23 cellular contexts compared by ENCODE assay signal in genomic region chr9:16543225-16543624, GRCh38.
"Had no signal": no experiment of that assay in that cellular context is flagged by ENCODE, and none has a peak within 500 bp of the region (broad histone marks: within the 10 kb centered on the region; RNA-seq: fewer than 3 reads in every experiment).

No MANE protein-coding gene starts in this region.

- H3K27me3 ChIP-seq: esophagus squamous epithelium, neutrophil, pancreas, right lobe of liver, stomach, thyroid gland had no signal

- H3K4me1 ChIP-seq: esophagus squamous epithelium, pancreas, right lobe of liver, thyroid gland had no signal

- H3K36me3 Mint-ChIP-seq: naive thymus-derived CD4-positive, alpha-beta T cell; stimulated activated effector memory CD8-positive, alpha-beta T cell treated with anti-CD3 and anti-CD28 coated beads, Interleukin-12 subunit alpha, Interleukin-12 subunit beta, amount 100 ng/mL, for 72 hours had no signal

- H3K36me3 ChIP-seq: esophagus squamous epithelium, neutrophil, pancreas, right lobe of liver, stomach, thyroid gland had no signal

- H3K4me3 ChIP-seq: coronary artery, esophagus squamous epithelium, pancreas, right lobe of liver, smooth muscle cell, stomach, thyroid gland had no signal

- H3K9me3 ChIP-seq: esophagus squamous epithelium, neutrophil, pancreas, right lobe of liver, stomach, thyroid gland had no signal

- H3K9me3 Mint-ChIP-seq: nephron progenitor cell had no signal

- H3K4me3 Mint-ChIP-seq: naive thymus-derived CD4-positive, alpha-beta T cell; nephron progenitor cell; stimulated activated effector memory CD8-positive, alpha-beta T cell treated with anti-CD3 and anti-CD28 coated beads, Interleukin-12 subunit alpha, Interleukin-12 subunit beta, amount 100 ng/mL, for 72 hours had no signal

- H3K27ac ChIP-seq: coronary artery, esophagus squamous epithelium, neutrophil, pancreas, right lobe of liver, stomach, thyroid gland had no signal

- H3K4me1 Mint-ChIP-seq: stimulated activated effector memory CD8-positive, alpha-beta T cell treated with anti-CD3 and anti-CD28 coated beads, Interleukin-12 subunit alpha, Interleukin-12 subunit beta, amount 100 ng/mL, for 72 hours had no signal

- H3K27ac Mint-ChIP-seq: naive thymus-derived CD4-positive, alpha-beta T cell; nephron progenitor cell; progenitor cell of endocrine pancreas; stimulated activated effector memory CD8-positive, alpha-beta T cell treated with anti-CD3 and anti-CD28 coated beads, Interleukin-12 subunit alpha, Interleukin-12 subunit beta, amount 100 ng/mL, for 72 hours had no signal

- DNase-seq: effector memory CD4-positive, alpha-beta T cell; erythroblast; esophagus squamous epithelium; foreskin melanocyte; kidney; midbrain; naive thymus-derived CD4-positive, alpha-beta T cell; nephron progenitor cell; pancreas; right lobe of liver; stimulated activated CD4-positive, alpha-beta T cell treated with anti-CD3 and anti-CD28 coated beads, Interleukin-12 subunit alpha, Interleukin-12 subunit beta, amount 100 ng/mL, for 4 hours; stimulated activated CD4-positive, alpha-beta T cell treated with anti-CD3 and anti-CD28 coated beads, Interleukin-1b, Interleukin-23, amount 100 ng/mL, for 48 hours; stimulated activated CD4-positive, alpha-beta T cell treated with anti-CD3 and anti-CD28 coated beads, Interleukin-4, amount 100 ng/mL, for 24 hours; stimulated activated naive CD4-positive, alpha-beta T cell treated with Interleukin-2 at 50 U/mL for 16 hours; stomach; thyroid gland; trophoblast cell had no signal

- H3K27me3 Mint-ChIP-seq: naive thymus-derived CD4-positive, alpha-beta T cell had no signal

- H3K4me2 ChIP-seq: smooth muscle cell had no signal

- ATAC-seq: left lobe of liver; naive thymus-derived CD4-positive, alpha-beta T cell; pancreas; right lobe of liver; stimulated activated effector memory CD8-positive, alpha-beta T cell treated with anti-CD3 and anti-CD28 coated beads, Interleukin-12 subunit alpha, Interleukin-12 subunit beta, amount 100 ng/mL, for 72 hours had no signal
